Comparison of ENCODE assay signal across 8 cellular contexts in genomic region chr3:45224824-45225464, GRCh38. TPM values are rescaled to one million over a fixed set of nuclear protein-coding genes. Genes with fewer than 3 reads are reported as not detected.
DNase-seq lines count a peak whose midpoint lies in the region; ATAC-seq and TF ChIP-seq lines count a peak whose summit lies in the region.

No MANE protein-coding gene starts in this region.

- intact Hi-C loops in PC-9 (cut with micrococcal nuclease; ENCODE audit: unreplicated experiment): loop anchor here (1.0 to 10.0 kb wide), 4 partner anchors 120 to 286 kb away; no protein-coding TSS in a partner anchor
- intact Hi-C loops in posterior cingulate gyrus (cut with DNase I): loop anchor here (2.0 to 5.0 kb wide), 3 partner anchors 183 to 432 kb away; no protein-coding TSS in a partner anchor

- H3K9me2 ChIP-seq in PC-9 (ENCODE audit: insufficient read depth): no peaks in the 10 kb centered on the region

- peak overlapping the region; percentile 85 for H2AFZ ChIP-seq in PC-9

- H3K4me3 ChIP-seq in PC-9 (peak overlapping the region; percentile 76), astrocyte of the cerebellum (ENCODE audit: low read depth, low read length) (peak overlapping the region; percentile 46)

- H3K27me3 ChIP-seq in PC-9 (ENCODE audit: insufficient read depth, low read depth): no peaks in the 10 kb centered on the region

- H3K9me3 ChIP-seq in PC-9 (ENCODE audit: insufficient read depth, low read depth): no peaks in the 10 kb centered on the region

- CTCF ChIA-PET in PC-9 (lab: Charles Lee): interaction anchor here (0.6 kb wide), 2 partner anchors 188 to 530 kb away, joined by 3 to 4 read pairs; no protein-coding TSS in a partner anchor

- TF ChIP-seq CTCF in PC-9 (conservative IDR thresholded peaks at IDR 0.05) (peak; percentile 39), astrocyte of the cerebellum (IDR thresholded peaks at IDR 0.05; ENCODE audit: low read depth, low read length, missing control alignments) (peak; percentile 35)

- H3K36me3 ChIP-seq in PC-9 (ENCODE audit: low read depth): no peaks in the 10 kb centered on the region

- POLR2A ChIA-PET in PC-9 (lab: Charles Lee; ENCODE audit: unreplicated experiment): interaction anchor here (0.6 kb wide), 1 partner anchor 57 kb away, joined by 11 read pairs; no protein-coding TSS in a partner anchor

- peak overlapping the region; percentile 64; the same call in 1 of the 2 replicates for H3K27ac ChIP-seq in PC-9

- H3F3A ChIP-seq in PC-9 (ENCODE audit: insufficient read depth, low read depth): peaks cover 28% of the 10 kb centered on the region; the same call in 1 of the 2 replicates

- DNase-seq in AML-193 (lab: John Stamatoyannopoulos, UW): peak; percentile 65 to 86
- DNase-seq in PC-9: peak in 1 of 2 experiments; percentile 78
- no peak for DNase-seq in astrocyte of the cerebellum (ENCODE audit: low read depth)
- DNase-seq in hepatic stellate cell (ENCODE audit: low spot score): peak; percentile 79
- peak; percentile 59 to 96 (median 74) for DNase-seq in posterior cingulate gyrus

- TSS peak; percentile 69 for BruUV-seq in PC-9 (replicated peaks; lab: Mats Ljungman, UMichigan)

- in situ Hi-C loops in astrocyte of the cerebellum (cut with HindIII; ENCODE audit: low sequenced_read_pairs): loop anchor here (5.0 to 25.0 kb wide), 2 partner anchors 188 to 282 kb away; partner anchors contain the start of gene CLEC3B

- H3K4me2 ChIP-seq in PC-9: peak overlapping the region; percentile 88

- H4K20me1 ChIP-seq in PC-9 (ENCODE audit: insufficient read depth): no peaks in the 10 kb centered on the region

- ATAC-seq in GM18498 (IDR thresholded peaks at IDR 0.05; ENCODE audit: unreplicated experiment) (peak; percentile 32), HG03175 (IDR thresholded peaks at IDR 0.05; ENCODE audit: unreplicated experiment) (peak; percentile 45), GM18858 (IDR thresholded peaks at IDR 0.05; ENCODE audit: unreplicated experiment) (no peak)

- H3K4me1 ChIP-seq in PC-9 (replicated peaks; ENCODE audit: insufficient read depth): peaks cover 30% of the 10 kb centered on the region

- peaks cover 23% of the 10 kb centered on the region for H3K79me2 ChIP-seq in PC-9 (ENCODE audit: low read depth)

RNA-seq across cellular contexts. Expression of gene TMEM158, which starts 1.1 kb away (rescaled TPM):
- total RNA-seq in PC-9 (2021): 7.5 and 11.9 TPM in 2 replicates
